Comparison of ENCODE assay signal across 8 cellular contexts in the genomic region with DNA sequence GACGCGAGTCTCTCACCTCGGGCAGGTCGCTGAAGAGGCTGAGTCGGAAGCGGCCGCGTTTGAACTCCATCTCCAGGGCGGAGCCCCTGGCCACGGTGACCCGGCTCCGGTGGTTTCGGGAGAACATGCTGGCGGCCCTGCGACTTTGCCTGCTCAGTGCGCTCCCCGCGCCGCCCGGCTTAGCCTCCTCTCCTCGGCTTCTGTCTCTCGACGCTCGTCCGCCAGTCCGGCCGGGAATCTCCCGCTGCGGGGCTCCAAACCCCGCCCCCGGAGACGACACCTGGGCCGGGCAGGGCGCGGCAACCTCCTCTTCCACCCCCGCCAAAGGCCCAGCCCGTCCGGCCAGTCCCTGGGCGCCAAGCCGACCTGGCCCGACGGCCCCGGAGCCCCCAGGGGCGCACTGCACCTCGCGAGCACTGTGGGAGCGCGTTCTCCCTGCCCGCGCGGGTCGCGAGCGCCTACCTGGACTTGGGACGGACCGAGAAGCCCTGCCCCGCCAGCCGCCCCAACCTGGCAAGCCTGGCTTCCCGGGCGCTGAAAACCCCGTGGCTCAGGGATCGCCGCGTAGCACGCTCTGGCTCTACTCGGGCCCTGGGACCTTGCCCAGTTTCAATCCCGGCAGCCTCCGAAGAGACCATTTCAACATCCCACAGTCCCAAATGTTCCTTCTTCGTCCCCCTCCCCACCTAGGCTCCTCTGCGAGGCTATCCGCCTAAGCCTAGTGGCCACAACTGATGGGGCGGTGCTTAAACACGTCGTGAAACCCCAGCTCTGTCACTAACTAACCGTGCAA. TPM values are rescaled to one million over a fixed set of nuclear protein-coding genes. Genes with fewer than 3 reads are reported as not detected.
A peak's percentile ranks its signal among the peaks of the same experiment; 100 is the strongest.
DNase-seq lines count a peak whose midpoint lies in the region; ATAC-seq and TF ChIP-seq lines count a peak whose summit lies in the region.

Gene RTKN, minus strand, starts transcription at position 248 of the 793 bp plus-strand sequence. Its CDS starts 121 bp downstream, at position 127.

- WGBS in lung, 2 donors: 14 to 19% methylated on average over 75 of the region's 75 CpGs
- 41 to 52% methylated on average over 36 to 73 of the region's 75 CpGs for WGBS in tibial nerve, 2 donors

- no peaks in the 10 kb centered on the region for H3K9me3 Mint-ChIP-seq in CD8-positive, alpha-beta T cell

- TF ChIP-seq EP300 in tibial nerve (IDR thresholded peaks at IDR 0.05): no peak

- H3K27me3 ChIP-seq in CD8-positive, alpha-beta T cell (ENCODE audit: insufficient read depth, low read length): peaks cover 16% of the 10 kb centered on the region
- H3K27me3 ChIP-seq in RWPE2 (ENCODE audit: insufficient read depth, poor library complexity, severe bottlenecking) (no peaks in the 10 kb centered on the region), lung (ENCODE audit: control insufficient read depth, insufficient read depth) (no peaks in the 10 kb centered on the region), tibial nerve (no peaks in the 10 kb centered on the region)

- TF ChIP-seq CTCF in CD8-positive, alpha-beta T cell (IDR thresholded peaks at IDR 0.05): no peak
- TF ChIP-seq CTCF in RWPE2 (IDR thresholded peaks at IDR 0.05; ENCODE audit: poor library complexity, severe bottlenecking) (no peak), lung (IDR thresholded peaks at IDR 0.05; ENCODE audit: control extremely low read depth, extremely low read depth) (no peak), tibial nerve (IDR thresholded peaks at IDR 0.05) (no peak)

- H3K9me3 ChIP-seq in CD8-positive, alpha-beta T cell (ENCODE audit: low read length): no peaks in the 10 kb centered on the region
- H3K9me3 ChIP-seq in RWPE2 (ENCODE audit: severe bottlenecking): no peaks in the 10 kb centered on the region
- H3K9me3 ChIP-seq in lung (ENCODE audit: control insufficient read depth in 2 of 2, insufficient read depth in 1 of 2, low read length in 1 of 2): no peaks in the 10 kb centered on the region
- H3K9me3 ChIP-seq in tibial nerve: no peaks in the 10 kb centered on the region

- peak; percentile 50 for ATAC-seq in CD8-positive, alpha-beta T cell
- ATAC-seq in RWPE2 (ENCODE audit: low read depth): peak; percentile 63
- peak; percentile 73 for ATAC-seq in lung (ENCODE audit: insufficient read depth, low FRiP score)
- ATAC-seq in HG03175 (IDR thresholded peaks at IDR 0.05; ENCODE audit: unreplicated experiment): no peak

- H3K4me3 Mint-ChIP-seq in CD8-positive, alpha-beta T cell: peak within 1 kb of the TSS; percentile 76

- no peak within 1 kb of the TSS for H3K27ac ChIP-seq in CD8-positive, alpha-beta T cell (ENCODE audit: low read depth, low read length)
- H3K27ac ChIP-seq in RWPE2 (ENCODE audit: poor library complexity, severe bottlenecking) (peak within 1 kb of the TSS; percentile 84), lung (ENCODE audit: low read depth in 1 of 2, low read length in 1 of 2) (peak within 1 kb of the TSS; percentile 82 to 89), tibial nerve (peak within 1 kb of the TSS; percentile 83 to 94 (median 86))

- peaks cover 10% of the 10 kb centered on the region for H3K4me1 Mint-ChIP-seq in CD8-positive, alpha-beta T cell (ENCODE audit: low read depth)

- H3K4me1 ChIP-seq in CD8-positive, alpha-beta T cell (ENCODE audit: insufficient read depth, low read length): peaks cover 23% of the 10 kb centered on the region
- H3K4me1 ChIP-seq in RWPE2 (ENCODE audit: insufficient read depth, poor library complexity, severe bottlenecking) (peaks cover 14% of the 10 kb centered on the region), lung (ENCODE audit: control insufficient read depth in 2 of 2, insufficient read depth in 2 of 2, low read length in 2 of 2) (peaks cover 0 to 12% of the 10 kb centered on the region in 2 donors), tibial nerve (peaks cover 0 to 70% (median 11%) of the 10 kb centered on the region in 4 donors)

- no peaks in the 10 kb centered on the region for H3K36me3 Mint-ChIP-seq in CD8-positive, alpha-beta T cell

- DNase-seq in CD8-positive, alpha-beta T cell: peak in 3 of 7 experiments; percentile 28 to 38 (median 28)
- DNase-seq in H4 (ENCODE audit: low spot score): no peak
- DNase-seq in RWPE2 (ENCODE audit: low spot score): peak; percentile 82
- no peak for DNase-seq in dermis blood vessel endothelial cell
- peak; percentile 68 for DNase-seq in lung (ENCODE audit: low spot score)
- DNase-seq in tibial nerve (ENCODE audit: low spot score in 2 of 2): peak in 1 of 2 donors; percentile 29
- no peak for DNase-seq in midbrain (lab: John Stamatoyannopoulos, UW)

- H3K4me3 ChIP-seq in CD8-positive, alpha-beta T cell (ENCODE audit: low read depth, low read length): peak within 1 kb of the TSS; percentile 37
- H3K4me3 ChIP-seq in RWPE2 (ENCODE audit: severe bottlenecking) (peak within 1 kb of the TSS; percentile 42), lung (peak within 1 kb of the TSS; percentile 42), tibial nerve (peak within 1 kb of the TSS; percentile 45 to 66 (median 56))

- CTCF ChIA-PET in CD8-positive, alpha-beta T cell (lab: Charles Lee): interaction anchor here (1.5 kb wide), 1 partner anchor 50 kb away, joined by 4 read pairs; no protein-coding TSS in a partner anchor

- intact Hi-C loops in CD8-positive, alpha-beta T cell (cut with DNase I, micrococcal nuclease): no loop called here

- peaks cover 29% of the 10 kb centered on the region for H3K27me3 Mint-ChIP-seq in CD8-positive, alpha-beta T cell (ENCODE audit: low read depth)

- no peak for TF ChIP-seq POLR2A in tibial nerve (IDR thresholded peaks at IDR 0.05)

- POLR2A ChIA-PET in CD8-positive, alpha-beta T cell (lab: Charles Lee): interaction anchor here (0.8 to 2.2 kb wide), 3 partner anchors 13 to 21 kb away, joined by 3 to 6 read pairs (median 5); partner anchors contain the start of genes C2orf81, INO80B and WDR54

- no peak within 1 kb of the TSS for H3K27ac Mint-ChIP-seq in CD8-positive, alpha-beta T cell

- H3K36me3 ChIP-seq in CD8-positive, alpha-beta T cell (ENCODE audit: insufficient read depth, low read length): no peaks in the 10 kb centered on the region
- H3K36me3 ChIP-seq in RWPE2 (ENCODE audit: low read depth) (peaks cover 16% of the 10 kb centered on the region), lung (ENCODE audit: control insufficient read depth in 2 of 2, insufficient read depth in 2 of 2, low read length in 2 of 2) (no peaks in the 10 kb centered on the region), tibial nerve (no peaks in the 10 kb centered on the region)

RNA-seq across cellular contexts. Expression of gene RTKN, which starts in this region (rescaled TPM):
- total RNA-seq in CD8-positive, alpha-beta T cell: under 1 TPM; 0.42 to 0.54 TPM
- 9.4 and 10.5 TPM in 2 replicates for total RNA-seq in H4 (2014; rRNA removed; shearing (Covaris generic))
- 21.6 and 27.0 TPM in 2 replicates for total RNA-seq in dermis blood vessel endothelial cell
- total RNA-seq in lung: 10 to 100 TPM; 37.5 to 46.0 TPM
- 10 to 100 TPM; 21.9 to 23.7 TPM for polyA plus RNA-seq in lung
- 10 to 100 TPM; 83.4 to 93.1 (median 87.1) TPM for total RNA-seq in tibial nerve

Comparison
In these comparisons a context has a peak if more than half of its experiments do, and no peak if none do; other contexts are left out.
1. Peak in ATAC-seq and H3K4me3 ChIP-seq in CD8-positive, alpha-beta T cell; RNA of the gene not detected or under 1 TPM.
2. DNase-seq: peak in RWPE2 (single experiment) and lung (single experiment); none in H4 (single experiment), dermis blood vessel endothelial cell (single experiment) and midbrain (single experiment).
3. Peak in every context shown above with its lines, with median percentiles within 50 percentile points of each other: H3K4me3 ChIP-seq.